ENCODE assay signal across 7 cellular contexts in genomic region chr11:3537254-3537653, GRCh38.
A peak's percentile ranks its signal among the peaks of the same experiment; 100 is the strongest.
DNase-seq lines count a peak whose midpoint lies in the region; FAIRE-seq and TF ChIP-seq lines count a peak whose summit lies in the region.
"Not testable (repeated sequence)": the region's sequence is repeated elsewhere in the genome, so short reads cannot be mapped to it uniquely, and the experiment has no call there.

No MANE protein-coding gene starts in this region.

- H3K4me3 ChIP-seq in OCI-LY1 (ENCODE audit: low read depth, low read length, poor library complexity, severe bottlenecking); OCI-LY7 (ENCODE audit: low read depth, low read length, poor library complexity, severe bottlenecking); H1 (ENCODE audit: extremely low read depth in 1 of 4, insufficient read depth in 2 of 4, low read depth in 3 of 4, low read length in 4 of 4); hepatocyte: not testable (repeated sequence)

- H3K14ac ChIP-seq in H9 (ENCODE audit: insufficient read depth, low read length); H1 (ENCODE audit: insufficient read length): not testable (repeated sequence)

- not testable (repeated sequence) for TF ChIP-seq RAD21 in H1 (IDR thresholded peaks at IDR 0.05 in 1 of 2, conservative IDR thresholded peaks at IDR 0.05 in 1 of 2; ENCODE audit: low read depth in 2 of 2, low read length in 2 of 2)

- not testable (repeated sequence) for DNase-seq in H9; OCI-LY7 (ENCODE audit: low spot score); H1 (ENCODE audit: low read depth in 1 of 2, low spot score in 2 of 2); hepatocyte (ENCODE audit: low spot score); type B pancreatic cell (ENCODE audit: extremely low spot score, unreplicated experiment)

- not testable (repeated sequence) for H3K36me3 ChIP-seq in OCI-LY1 (ENCODE audit: insufficient read depth, low read length); OCI-LY7 (ENCODE audit: insufficient read depth, low read length); H1 (ENCODE audit: control insufficient read depth in 2 of 4, insufficient read depth in 4 of 4, low read length in 3 of 4); hepatocyte (replicated peaks; ENCODE audit: insufficient read depth, low read depth)

- not testable (repeated sequence) for H2BK120ac ChIP-seq in H9 (ENCODE audit: low read depth, low read length, poor library complexity, severe bottlenecking); H1 (replicated peaks; ENCODE audit: low read depth, low read length)

- TF ChIP-seq EP300 in H1 (IDR thresholded peaks at IDR 0.05; ENCODE audit: borderline replicate concordance in 1 of 2, low read depth in 2 of 2, low read length in 2 of 2) = not testable (repeated sequence)

- not testable (repeated sequence) for H3K27me3 Mint-ChIP-seq in H9 (ENCODE audit: low read depth); type B pancreatic cell

- H3K27ac Mint-ChIP-seq in H9, type B pancreatic cell: not testable (repeated sequence)

- not testable (repeated sequence) for H4K91ac ChIP-seq in H9 (ENCODE audit: insufficient read length, low read depth, low read length); H1 (replicated peaks; ENCODE audit: insufficient read length, low read length)

- intact Hi-C loops in OCI-LY7 (cut with micrococcal nuclease; ENCODE audit: unreplicated experiment) = not testable (repeated sequence)

- not testable (repeated sequence) for H4K20me1 ChIP-seq in H9 (ENCODE audit: control insufficient read depth, insufficient read depth, insufficient read length); OCI-LY1 (ENCODE audit: insufficient read depth, low read length); OCI-LY7 (ENCODE audit: insufficient read depth, low read length); H1 (replicated peaks in 1 of 2; ENCODE audit: control insufficient read depth in 1 of 2, insufficient read depth in 2 of 2, low read length in 2 of 2); hepatocyte (ENCODE audit: insufficient read depth, poor library complexity, severe bottlenecking)

- H2AFZ ChIP-seq in H9 (ENCODE audit: low read length); OCI-LY1 (ENCODE audit: low read length); OCI-LY7 (ENCODE audit: low read length); H1 (ENCODE audit: low read length); hepatocyte: not testable (repeated sequence)

- H2BK12ac ChIP-seq in H9 (ENCODE audit: insufficient read length, low read depth, low read length); H1 (ENCODE audit: low read depth, low read length): not testable (repeated sequence)

- not testable (repeated sequence) for H3K4ac ChIP-seq in H9 (ENCODE audit: low read depth, low read length); H1 (replicated peaks; ENCODE audit: insufficient read length, low read depth, low read length)

- CTCF ChIA-PET in OCI-LY7 (lab: Charles Lee; ENCODE audit: unreplicated experiment); H1 (lab: Charles Lee; ENCODE audit: partially characterized antibody): not testable (repeated sequence)

- H4K5ac ChIP-seq in H9 (ENCODE audit: insufficient read length, low read depth, low read length); H1 (ENCODE audit: insufficient read length, low read depth, low read length): not testable (repeated sequence)

- not testable (repeated sequence) for BruUV-seq in OCI-LY7 (replicated peaks; lab: Mats Ljungman, UMichigan)

- not testable (repeated sequence) for H2BK5ac ChIP-seq in H9 (ENCODE audit: insufficient read length, low read length); H1 (ENCODE audit: low read depth, low read length)

- TF ChIP-seq POLR2A in H1 (IDR thresholded peaks at IDR 0.05; ENCODE audit: control extremely low read depth in 1 of 2, low read depth in 2 of 2, low read length in 2 of 2) = not testable (repeated sequence)

- POLR2A ChIA-PET in OCI-LY7 (lab: Charles Lee); H1 (lab: Charles Lee; ENCODE audit: partially characterized antibody): not testable (repeated sequence)

- not testable (repeated sequence) for H3K27ac ChIP-seq in H9 (ENCODE audit: insufficient read length, low read depth, low read length); OCI-LY1 (ENCODE audit: low read depth, low read length, poor library complexity, severe bottlenecking); OCI-LY7 (ENCODE audit: low read depth, low read length, poor library complexity, severe bottlenecking); H1 (ENCODE audit: low read depth, low read length)
- peak overlapping the region; percentile 71 for H3K27ac ChIP-seq in hepatocyte

- H3K4me1 Mint-ChIP-seq in H9 = peaks cover 10 to 11% of the 10 kb centered on the region in 2 experiments
- not testable (repeated sequence) for H3K4me1 Mint-ChIP-seq in type B pancreatic cell (ENCODE audit: unreplicated experiment)

- not testable (repeated sequence) for H3K23ac ChIP-seq in H9 (ENCODE audit: insufficient read length, low read depth, low read length); H1 (ENCODE audit: insufficient read length)

- not testable (repeated sequence) for H3K9ac ChIP-seq in H9 (ENCODE audit: extremely low read depth, insufficient read length, low read length); OCI-LY1 (ENCODE audit: low read length); H1 (replicated peaks in 1 of 4; ENCODE audit: extremely low read depth in 1 of 4, low read depth in 3 of 4, low read length in 3 of 4)

- peaks cover 13 to 15% (median 14%) of the 10 kb centered on the region in 3 experiments for H3K36me3 Mint-ChIP-seq in H9 (ENCODE audit: insufficient read depth in 1 of 3, low read depth in 3 of 3)
- not testable (repeated sequence) for H3K36me3 Mint-ChIP-seq in type B pancreatic cell

- H3K79me2 ChIP-seq in H9 (ENCODE audit: insufficient read depth, low read length); OCI-LY1 (ENCODE audit: insufficient read depth, low read length); OCI-LY7 (ENCODE audit: insufficient read depth, low read depth, low read length); H1 (ENCODE audit: control insufficient read depth in 1 of 2, insufficient read depth in 2 of 2, low read length in 2 of 2); hepatocyte: not testable (repeated sequence)

- H3K4me1 ChIP-seq in H9 (ENCODE audit: insufficient read depth, low read length); OCI-LY1 (ENCODE audit: insufficient read depth, low read length, severe bottlenecking); OCI-LY7 (ENCODE audit: insufficient read depth, low read length, poor library complexity, severe bottlenecking); H1 (replicated peaks in 1 of 4; ENCODE audit: control insufficient read depth in 3 of 4, insufficient read depth in 4 of 4, low read length in 3 of 4); hepatocyte (ENCODE audit: insufficient read depth): not testable (repeated sequence)

- H3K9me3 Mint-ChIP-seq in H9 = peaks cover 16 to 30% of the 10 kb centered on the region in 2 experiments
- not testable (repeated sequence) for H3K9me3 Mint-ChIP-seq in type B pancreatic cell

- H3K27me3 ChIP-seq in H9 (ENCODE audit: insufficient read depth, low read length); OCI-LY1 (ENCODE audit: insufficient read depth, low read length); H1 (replicated peaks in 1 of 4; ENCODE audit: control insufficient read depth in 3 of 4, extremely low read depth in 1 of 4, insufficient read depth in 3 of 4, low read length in 3 of 4); hepatocyte: not testable (repeated sequence)

- not testable (repeated sequence) for H3T11ph ChIP-seq in H9 (ENCODE audit: low read length)

- H4K8ac ChIP-seq in H9 (replicated peaks; ENCODE audit: insufficient read length, low read depth, low read length); H1 (ENCODE audit: extremely low read depth, insufficient read depth, low read length): not testable (repeated sequence)

- not testable (repeated sequence) for H3K4me3 Mint-ChIP-seq in H9, type B pancreatic cell

- not testable (repeated sequence) for H2BK15ac ChIP-seq in H9 (ENCODE audit: low read depth, low read length); H1 (ENCODE audit: low read length)

- H3K4me2 ChIP-seq in H9 (ENCODE audit: insufficient read depth, insufficient read length, low read length); OCI-LY1 (ENCODE audit: low read length); OCI-LY7 (ENCODE audit: low read length); H1 (ENCODE audit: insufficient read depth in 1 of 2, low read depth in 2 of 2, low read length in 2 of 2); hepatocyte: not testable (repeated sequence)

- H2AK5ac ChIP-seq in H9 (ENCODE audit: insufficient read length, low read length); H1 (ENCODE audit: low read depth, low read length): not testable (repeated sequence)

- H3K23me2 ChIP-seq in H9 (ENCODE audit: insufficient read length, low read depth, low read length, poor library complexity, severe bottlenecking); H1 (ENCODE audit: low read depth, low read length): not testable (repeated sequence)

- no CpG with 5 or more reads among the region's 4 CpGs for WGBS in H9 (ENCODE audit: extremely low coverage, insufficient read length, low lambda C conversion rate)
- 90% methylated on average over 4 of the region's 4 CpGs; no CpG with 5 or more reads in 1 of the 2 experiments for WGBS in H1 (ENCODE audit: extremely low coverage in 1 of 2, insufficient coverage in 1 of 2, insufficient read length in 1 of 2, insufficient replicate concordance in 2 of 2, low coverage in 1 of 2, low lambda C conversion rate in 2 of 2, missing lambda C conversion rate in 1 of 2), 2 experiments
- WGBS in hepatocyte (ENCODE audit: low lambda C conversion rate, missing lambda C conversion rate) = 78% methylated on average over 4 of the region's 4 CpGs

- H3K18ac ChIP-seq in H9 (ENCODE audit: insufficient read length, low read depth, low read length); H1 (ENCODE audit: extremely low read depth, low read length): not testable (repeated sequence)

- not testable (repeated sequence) for H3K56ac ChIP-seq in H9 (ENCODE audit: insufficient read length, low read depth, low read length); H1 (replicated peaks; ENCODE audit: insufficient read length, low read depth, low read length)

- peak; percentile 8 for TF ChIP-seq CTCF in GM12873 (IDR thresholded peaks at IDR 0.05; ENCODE audit: insufficient read depth, low read depth, low read length, missing control alignments)
- TF ChIP-seq CTCF in H9 (conservative IDR thresholded peaks at IDR 0.05) = peak; percentile 61
- 0 out of 2 replicates have a peak, but pooled peaks have one; percentile 5 for TF ChIP-seq CTCF in OCI-LY1 (IDR thresholded peaks at IDR 0.05; ENCODE audit: low read length)
- TF ChIP-seq CTCF in OCI-LY7 (conservative IDR thresholded peaks at IDR 0.05; ENCODE audit: low read length) = peak; percentile 27; the same call in 1 of the 2 replicates
- TF ChIP-seq CTCF in H1 (IDR thresholded peaks at IDR 0.05; ENCODE audit: control extremely low read depth in 1 of 3, insufficient read depth in 1 of 3, low read depth in 1 of 3, low read length in 3 of 3) = peak in 2 of 3 experiments; percentile 3 to 4; a peak in 2 of 4 replicates
- TF ChIP-seq CTCF in hepatocyte (IDR thresholded peaks at IDR 0.05; ENCODE audit: poor library complexity) = not testable (repeated sequence)
- TF ChIP-seq CTCF in type B pancreatic cell (conservative IDR thresholded peaks at IDR 0.05) = peak; percentile 21

- not testable (repeated sequence) for H2BK20ac ChIP-seq in H9 (ENCODE audit: low read depth, low read length, poor library complexity, severe bottlenecking); H1 (ENCODE audit: low read length)

- H3K79me1 ChIP-seq in H9 (ENCODE audit: insufficient read depth, low read depth, low read length, poor library complexity, severe bottlenecking); H1 (ENCODE audit: low read depth, low read length): not testable (repeated sequence)

- H3K9me3 ChIP-seq in H9 (ENCODE audit: control insufficient read depth, low read depth, low read length); OCI-LY1 (ENCODE audit: low read length); OCI-LY7 (ENCODE audit: low read length); H1 (ENCODE audit: insufficient read depth in 2 of 2, low read depth in 1 of 2, low read length in 1 of 2); hepatocyte (ENCODE audit: low read depth): not testable (repeated sequence)

- H3F3A ChIP-seq in OCI-LY1 (ENCODE audit: insufficient read depth, low read length) = not testable (repeated sequence)

- not testable (repeated sequence) for FAIRE-seq in H1 (lab: Jason Lieb, UNC)

- not testable (repeated sequence) for H3K9me2 ChIP-seq in OCI-LY1 (ENCODE audit: low read depth, low read length); OCI-LY7 (ENCODE audit: insufficient read depth, low read length); hepatocyte (replicated peaks; ENCODE audit: insufficient read depth)
